Comparison of ENCODE assay signal across 13 cellular contexts in the genomic region with DNA sequence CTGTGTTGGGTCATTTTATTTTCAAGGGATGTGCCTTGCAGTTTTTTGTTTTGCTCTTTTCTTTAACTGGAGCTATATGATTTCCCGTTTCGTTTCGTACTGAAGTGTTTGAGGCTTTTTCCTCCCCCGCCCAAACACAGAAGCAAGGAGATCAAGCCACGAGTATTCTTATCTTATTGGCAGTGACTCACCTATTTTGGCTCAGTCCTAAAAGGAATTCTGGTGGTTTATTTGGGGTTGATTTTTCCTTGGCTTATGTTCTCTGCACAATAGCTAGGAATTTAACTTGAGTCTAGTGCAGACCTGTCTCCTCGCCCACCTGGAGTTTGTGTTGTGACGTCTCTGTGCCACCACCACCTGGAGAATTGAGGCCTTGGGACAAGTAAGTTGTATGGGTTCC.
DNase-seq lines count a peak whose midpoint lies in the region; ATAC-seq, FAIRE-seq and TF ChIP-seq lines count a peak whose summit lies in the region.
"Had no signal": no experiment of that assay in that cellular context is flagged by ENCODE, and none has a peak within 500 bp of the region (broad histone marks: within the 10 kb centered on the region; RNA-seq: fewer than 3 reads in every experiment).

No MANE protein-coding gene starts in this region.

- H3K27ac Mint-ChIP-seq in astrocyte (ENCODE audit: unreplicated experiment): peak overlapping the region; percentile 90
- H3K27ac Mint-ChIP-seq: activated naive CD8-positive, alpha-beta T cell had no signal

- peaks cover 10% of the 10 kb centered on the region for H3K36me3 Mint-ChIP-seq in astrocyte (ENCODE audit: low read depth, unreplicated experiment)
- H3K36me3 Mint-ChIP-seq: activated naive CD8-positive, alpha-beta T cell had no signal

- TF ChIP-seq CTCF in astrocyte (IDR thresholded peaks at IDR 0.05; ENCODE audit: insufficient read depth, low read depth, low read length): no peak
- TF ChIP-seq CTCF in omental fat pad (IDR thresholded peaks at IDR 0.05): no peak

- H3K36me3 ChIP-seq in HUES64 (ENCODE audit: insufficient read depth, low read length) (peaks cover 67% of the 10 kb centered on the region), astrocyte (ENCODE audit: insufficient read depth, low read length) (peaks cover 25% of the 10 kb centered on the region), thymus (ENCODE audit: control insufficient read depth, insufficient read depth) (no peaks in the 10 kb centered on the region)

- no peaks in the 10 kb centered on the region for H4K20me1 ChIP-seq in astrocyte (ENCODE audit: insufficient read depth, low read length)

- H3K79me2 ChIP-seq in astrocyte (ENCODE audit: insufficient read depth, low read length): peaks cover 27% of the 10 kb centered on the region

- 94% methylated on average over 7 of the region's 7 CpGs for WGBS in HUES64
- WGBS in thymus: 80% methylated on average over 7 of the region's 7 CpGs

- H3K9me3 Mint-ChIP-seq in astrocyte (ENCODE audit: unreplicated experiment): no peaks in the 10 kb centered on the region

- DNase-seq in astrocyte (ENCODE audit: low read depth) (peak; percentile 94), iris pigment epithelial cell (ENCODE audit: low read depth) (peak; percentile 87), NCI-H128 (lab: John Stamatoyannopoulos, UW; ENCODE audit: unreplicated experiment) (no peak), NCI-H2081 (lab: John Stamatoyannopoulos, UW) (no peak), omental fat pad (ENCODE audit: low spot score) (no peak)
- DNase-seq: activated CD4-positive, alpha-beta T cell treated with anti-CD3 and anti-CD28 coated beads for 48 hours; DMS 273 treated with DMSO at 0.1 percent for 48 hours; NCI-H1694 treated with DMSO at 0.1 percent for 48 hours had no signal

- peak overlapping the region; percentile 70 for H3K4me3 Mint-ChIP-seq in astrocyte (ENCODE audit: unreplicated experiment)
- H3K4me3 Mint-ChIP-seq: activated naive CD8-positive, alpha-beta T cell had no signal

- H3K27me3 Mint-ChIP-seq in astrocyte (ENCODE audit: low read depth, unreplicated experiment): no peaks in the 10 kb centered on the region

- peaks cover 30% of the 10 kb centered on the region for H3K4me1 Mint-ChIP-seq in astrocyte (ENCODE audit: low read depth, unreplicated experiment)

- H3K9me3 ChIP-seq in HUES64 (ENCODE audit: insufficient read depth, low read depth, low read length): no peaks in the 10 kb centered on the region
- H3K9me3 ChIP-seq in astrocyte (ENCODE audit: insufficient read depth, low read depth, low read length): no peaks in the 10 kb centered on the region
- H3K9me3 ChIP-seq in thymus (ENCODE audit: control insufficient read depth): no peaks in the 10 kb centered on the region

- peak overlapping the region; percentile 86 for H3K4me2 ChIP-seq in astrocyte (ENCODE audit: low read length)

- H3K4me1 ChIP-seq in HUES64 (ENCODE audit: insufficient read depth, low read length) (peaks cover 14% of the 10 kb centered on the region), astrocyte (ENCODE audit: insufficient read depth, low read length) (peaks cover 22% of the 10 kb centered on the region), thymus (ENCODE audit: control insufficient read depth, insufficient read depth, low read length) (no peaks in the 10 kb centered on the region)

- H3K9ac ChIP-seq in HUES64 (ENCODE audit: low read depth, low read length) (no peak overlapping the region), astrocyte (ENCODE audit: low read length) (peak overlapping the region; percentile 81)

- H3K4me3 ChIP-seq in HUES64 (ENCODE audit: low read length) (no peak overlapping the region), astrocyte (ENCODE audit: insufficient read depth, low read depth, low read length) (peak overlapping the region; percentile 43), thymus (ENCODE audit: low read length) (no peak overlapping the region)

- H3K27me3 ChIP-seq in HUES64 (ENCODE audit: insufficient read depth, low read length) (no peaks in the 10 kb centered on the region), astrocyte (ENCODE audit: insufficient read depth, low read length) (no peaks in the 10 kb centered on the region), thymus (ENCODE audit: control insufficient read depth, insufficient read depth) (no peaks in the 10 kb centered on the region)

- FAIRE-seq in astrocyte (lab: Jason Lieb, UNC): peak; percentile 98
- FAIRE-seq: GM18507 had no signal

- H3K27ac ChIP-seq in HUES64 (ENCODE audit: low read depth, low read length) (peak overlapping the region; percentile 32; the same call in 1 of the 2 replicates), astrocyte (ENCODE audit: low read depth, low read length) (peak overlapping the region; percentile 94), thymus (ENCODE audit: low read depth) (peak overlapping the region; percentile 70)

- no peak for ATAC-seq in omental fat pad (ENCODE audit: low FRiP score)
- ATAC-seq: Right ventricle myocardium inferior had no signal

- H2AFZ ChIP-seq in astrocyte (ENCODE audit: low read depth, low read length): no peak overlapping the region

Comparison
In these comparisons a context has a peak if more than half of its experiments do, and no peak if none do; other contexts are left out.
1. H3K27ac ChIP-seq: peak in every context shown above with its lines; median percentile 94 in astrocyte; 70 in thymus; 32 in HUES64.
2. DNase-seq: peak in astrocyte (single experiment) and iris pigment epithelial cell (single experiment); none in NCI-H128 (single experiment), NCI-H2081 (0 of 2) and omental fat pad (single experiment).